8 cellular contexts compared by ENCODE assay signal in genomic region chr4:89438102-89438831, GRCh38.
DNase-seq lines count a peak whose midpoint lies in the region; ATAC-seq, FAIRE-seq and TF ChIP-seq lines count a peak whose summit lies in the region.
"Had no signal": no experiment of that assay in that cellular context is flagged by ENCODE, and none has a peak within 500 bp of the region (broad histone marks: within the 10 kb centered on the region; RNA-seq: fewer than 3 reads in every experiment).

No MANE protein-coding gene starts in this region.

- no peaks in the 10 kb centered on the region for H3K36me3 Mint-ChIP-seq in activated CD4-positive, alpha-beta T cell treated with anti-CD3 and anti-CD28 coated beads, Interleukin-2, amount 10 ng/mL, durations not matched to agents 7 days and 5 days (ENCODE audit: low read depth)

- ATAC-seq in pancreas: peak; percentile 82 to 91 (median 86)

- intact Hi-C loops in pancreas (cut with DNase I): loop anchor here (10.0 kb wide), 3 partner anchors 203 to 283 kb away; no protein-coding TSS in a partner anchor

- POLR2A ChIA-PET in activated CD4-positive, alpha-beta T cell treated with anti-CD3 and anti-CD28 coated beads, Interleukin-2, amount 10 ng/mL, durations not matched to agents 7 days and 5 days (lab: Charles Lee): no interaction called here

- peak; percentile 64 for FAIRE-seq in GM12891 (lab: Jason Lieb, UNC)
- FAIRE-seq in pancreas (lab: Jason Lieb, UNC): no peak

- no peaks in the 10 kb centered on the region for H3K9me3 ChIP-seq in pancreas
- H3K9me3 ChIP-seq: heart left ventricle had no signal

- no peaks in the 10 kb centered on the region for H3K9me3 Mint-ChIP-seq in activated CD4-positive, alpha-beta T cell treated with anti-CD3 and anti-CD28 coated beads, Interleukin-2, amount 10 ng/mL, durations not matched to agents 7 days and 5 days

- TF ChIP-seq CTCF in HFF-Myc (IDR thresholded peaks at IDR 0.05; ENCODE audit: low read depth, low read length, missing control alignments) (peak; percentile 38), epithelial cell of esophagus (IDR thresholded peaks at IDR 0.05; ENCODE audit: insufficient read depth, low read depth, low read length, missing control alignments) (peak; percentile 41), pancreas (IDR thresholded peaks at IDR 0.05) (peak; percentile 19 to 38 (median 24))

- CTCF ChIA-PET in activated CD4-positive, alpha-beta T cell treated with anti-CD3 and anti-CD28 coated beads, Interleukin-2, amount 10 ng/mL, durations not matched to agents 7 days and 5 days (lab: Charles Lee): no interaction called here

- no peak overlapping the region for H3K27ac ChIP-seq in pancreas
- H3K27ac ChIP-seq: heart left ventricle had no signal

- no peak overlapping the region for H3K4me3 Mint-ChIP-seq in activated CD4-positive, alpha-beta T cell treated with anti-CD3 and anti-CD28 coated beads, Interleukin-2, amount 10 ng/mL, durations not matched to agents 7 days and 5 days

- no peaks in the 10 kb centered on the region for H3K27me3 ChIP-seq in pancreas
- H3K27me3 ChIP-seq: heart left ventricle had no signal

- TF ChIP-seq POLR2A in GM12891 (IDR thresholded peaks at IDR 0.05; ENCODE audit: low read depth, low read length): no peak

- H3K4me3 ChIP-seq in HFF-Myc (replicated peaks; ENCODE audit: low read depth, low read length) (no peak overlapping the region), epithelial cell of esophagus (ENCODE audit: low read length) (no peak overlapping the region), pancreas (no peak overlapping the region)
- H3K4me3 ChIP-seq: heart left ventricle had no signal

- H3K4me1 ChIP-seq in pancreas: no peaks in the 10 kb centered on the region
- H3K4me1 ChIP-seq: heart left ventricle had no signal

- DNase-seq in GM12891 (ENCODE audit: insufficient read length, low spot score) (peak; percentile 12), HFF-Myc (ENCODE audit: extremely low read depth, low read depth) (peak; percentile 21), NCI-H2227 (lab: John Stamatoyannopoulos, UW; ENCODE audit: unreplicated experiment) (peak; percentile 28), epithelial cell of esophagus (ENCODE audit: low read depth) (peak; percentile 39), pancreas (peak; percentile 13 to 54 (median 20)), inferior parietal cortex (ENCODE audit: extremely low spot score) (no peak)
- DNase-seq in activated CD4-positive, alpha-beta T cell treated with anti-CD3 and anti-CD28 coated beads, Interleukin-2, amount 10 ng/mL, durations not matched to agents 7 days and 5 days: peak; percentile 42
- DNase-seq: heart left ventricle had no signal

- peaks cover 19% of the 10 kb centered on the region for H3K4me1 Mint-ChIP-seq in activated CD4-positive, alpha-beta T cell treated with anti-CD3 and anti-CD28 coated beads, Interleukin-2, amount 10 ng/mL, durations not matched to agents 7 days and 5 days

- no peaks in the 10 kb centered on the region for H3K27me3 Mint-ChIP-seq in activated CD4-positive, alpha-beta T cell treated with anti-CD3 and anti-CD28 coated beads, Interleukin-2, amount 10 ng/mL, durations not matched to agents 7 days and 5 days

- H3K36me3 ChIP-seq in pancreas: no peaks in the 10 kb centered on the region
- H3K36me3 ChIP-seq: heart left ventricle had no signal

- H3K27ac Mint-ChIP-seq in activated CD4-positive, alpha-beta T cell treated with anti-CD3 and anti-CD28 coated beads, Interleukin-2, amount 10 ng/mL, durations not matched to agents 7 days and 5 days: peak overlapping the region; percentile 65

- 42 to 51% methylated on average over 14 of the region's 14 CpGs for WGBS in pancreas, 2 donors

TF ChIP-seq in GM12891, 5 proteins besides CTCF, POLR2A, EP300 and RAD21:
- no peak for TF ChIP-seq SPI1 (IDR thresholded peaks at IDR 0.05; ENCODE audit: low read depth, low read length)
- TF ChIP-seq TAF1 (IDR thresholded peaks at IDR 0.05; ENCODE audit: low read depth, low read length): no peak
- TF ChIP-seq PAX5 (IDR thresholded peaks at IDR 0.05; ENCODE audit: insufficient read depth, low read length, severe bottlenecking): no peak
- no peak for TF ChIP-seq POLR2AphosphoS5 (IDR thresholded peaks at IDR 0.05; ENCODE audit: low read depth, low read length)
- no peak for TF ChIP-seq POU2F2 (IDR thresholded peaks at IDR 0.05; ENCODE audit: low read depth, low read length)
